35 cellular contexts compared by ENCODE assay signal in genomic region chr14:96129128-96129736, GRCh38.
"Had no signal": no experiment of that assay in that cellular context is flagged by ENCODE, and none has a peak within 500 bp of the region (broad histone marks: within the 10 kb centered on the region; RNA-seq: fewer than 3 reads in every experiment).

No MANE protein-coding gene starts in this region.

- H3K4me3 ChIP-seq: ascending aorta, body of pancreas, breast epithelium, Peyer's patch had no signal

- DNase-seq: activated CD4-positive, alpha-beta T cell treated with anti-CD3 and anti-CD28 coated beads for 1 hour; activated CD4-positive, alpha-beta T cell treated with anti-CD3 and anti-CD28 coated beads for 48 hours; activated CD4-positive, alpha-beta T cell treated with anti-CD3 and anti-CD28 coated beads, Interleukin-2, amount 50 U/mL, for 48 hours; activated CD4-positive, CD25-positive, alpha-beta regulatory T cell; activated CD8-positive, alpha-beta T cell treated with anti-CD3 and anti-CD28 coated beads, Interleukin-2, amount 10 ng/mL, durations not matched to agents 7 days and 5 days; activated gamma-delta T cell; activated naive CD4-positive, alpha-beta T cell treated with Interleukin-2 at 50 U/mL for 16 hours; activated naive CD8-positive, alpha-beta T cell treated with anti-CD3 and anti-CD28 coated beads, Interleukin-2, amount 10 ng/mL, durations not matched to agents 7 days and 5 days; activated T-cell treated with anti-CD3 and anti-CD28 coated beads, Interleukin-2, amount 50 U/mL, for 24 hours; amygdala; body of pancreas; Karpas-422; KBM-7; NCI-H1048; NCI-H1105 treated with DMSO at 0.1 percent for 48 hours; NCI-H1436; NCI-H1694 treated with DMSO at 0.1 percent for 48 hours; NCI-H2029; NCI-H510A; NCI-H526; NCI-H748 treated with DMSO at 0.1 percent for 48 hours; NK-92 treated with Interleukin-12 subunit alpha and Interleukin-12 subunit beta, amount 100 ng/mL, for 24 hours; PC-3; Peyer's patch; RPMI8226; SHP77 treated with DMSO at 0.1 percent for 48 hours; T-cell; T-helper 2 cell; T-helper 9 cell; WERI-Rb-1 had no signal

- H3K27me3 Mint-ChIP-seq: activated naive CD4-positive, alpha-beta T cell treated with anti-CD3 and anti-CD28 coated beads, Interleukin-2, amount 50 U/mL, for 24 hours had no signal

- H3K27ac Mint-ChIP-seq: activated CD8-positive, alpha-beta T cell treated with anti-CD3 and anti-CD28 coated beads, Interleukin-2, amount 10 ng/mL, durations not matched to agents 7 days and 5 days; activated naive CD4-positive, alpha-beta T cell treated with anti-CD3 and anti-CD28 coated beads, Interleukin-2, amount 50 U/mL, for 24 hours; activated naive CD8-positive, alpha-beta T cell treated with anti-CD3 and anti-CD28 coated beads, Interleukin-2, amount 10 ng/mL, durations not matched to agents 7 days and 5 days; activated T-cell treated with anti-CD3 and anti-CD28 coated beads, Interleukin-2, amount 50 U/mL, for 24 hours; activated T-helper 2 cell treated with anti-CD3 and anti-CD28 coated beads, Interferon-gamma antibody, Interleukin-2, Interleukin-4, amounts not matched to agents 10 μg/mL and 5 μg/mL and 100 μg/mL, durations not matched to agents 14 hours and 24 hours and 36 hours; T-cell had no signal

- H3K4me1 ChIP-seq: ascending aorta, body of pancreas, breast epithelium had no signal

- H3K27ac ChIP-seq: ascending aorta, body of pancreas, breast epithelium, Peyer's patch, WERI-Rb-1 had no signal

- H3K36me3 ChIP-seq: ascending aorta, breast epithelium, Peyer's patch, WERI-Rb-1 had no signal

- H3K9me3 ChIP-seq: ascending aorta, body of pancreas, breast epithelium, Peyer's patch had no signal

- H3K27me3 ChIP-seq: ascending aorta, body of pancreas, breast epithelium, Peyer's patch had no signal

- ATAC-seq: activated CD8-positive, alpha-beta T cell treated with anti-CD3 and anti-CD28 coated beads, Interleukin-2, amount 10 ng/mL, durations not matched to agents 7 days and 5 days; body of pancreas; PC-3; SK-N-SH treated with all-trans-retinoic acid at 6 μM for 48 hours; T-cell had no signal

- H3K4me3 Mint-ChIP-seq: activated CD8-positive, alpha-beta T cell treated with anti-CD3 and anti-CD28 coated beads, Interleukin-2, amount 10 ng/mL, durations not matched to agents 7 days and 5 days; activated naive CD4-positive, alpha-beta T cell treated with anti-CD3 and anti-CD28 coated beads, Interleukin-2, amount 50 U/mL, for 24 hours; activated naive CD8-positive, alpha-beta T cell treated with anti-CD3 and anti-CD28 coated beads, Interleukin-2, amount 10 ng/mL, durations not matched to agents 7 days and 5 days; activated T-cell treated with anti-CD3 and anti-CD28 coated beads, Interleukin-2, amount 50 U/mL, for 24 hours; T-cell had no signal

- H3K9me3 Mint-ChIP-seq: activated naive CD4-positive, alpha-beta T cell treated with anti-CD3 and anti-CD28 coated beads, Interleukin-2, amount 50 U/mL, for 24 hours; activated naive CD8-positive, alpha-beta T cell treated with anti-CD3 and anti-CD28 coated beads, Interleukin-2, amount 10 ng/mL, durations not matched to agents 7 days and 5 days; activated T-cell treated with anti-CD3 and anti-CD28 coated beads, Interleukin-2, amount 50 U/mL, for 24 hours; activated T-helper 2 cell treated with anti-CD3 and anti-CD28 coated beads, Interferon-gamma antibody, Interleukin-2, Interleukin-4, amounts not matched to agents 10 μg/mL and 5 μg/mL and 100 μg/mL, durations not matched to agents 14 hours and 24 hours and 36 hours; T-cell had no signal
